29 cellular contexts compared by ENCODE assay signal in genomic region chr11:116750070-116750718, GRCh38. TPM values are rescaled to one million over a fixed set of nuclear protein-coding genes. Genes with fewer than 3 reads are reported as not detected.
"Had no signal": no experiment of that assay in that cellular context is flagged by ENCODE, and none has a peak within 500 bp of the region (broad histone marks: within the 10 kb centered on the region; RNA-seq: fewer than 3 reads in every experiment).

No MANE protein-coding gene starts in this region.

- H3K27ac Mint-ChIP-seq: activated CD8-positive, alpha-beta T cell treated with anti-CD3 and anti-CD28 coated beads, Interleukin-2, amount 10 ng/mL, durations not matched to agents 7 days and 5 days; activated naive CD4-positive, alpha-beta T cell treated with anti-CD3 and anti-CD28 coated beads, Interleukin-2, amount 50 U/mL, for 72 hours; activated naive CD8-positive, alpha-beta T cell treated with anti-CD3 and anti-CD28 coated beads, Interleukin-2, amount 50 U/mL, for 24 hours; brain; T-helper 17 cell; WTC11 had no signal

- ATAC-seq: activated CD8-positive, alpha-beta T cell treated with anti-CD3 and anti-CD28 coated beads, Interleukin-2, amount 10 ng/mL, durations not matched to agents 7 days and 5 days; activated naive CD4-positive, alpha-beta T cell treated with anti-CD3 and anti-CD28 coated beads, Interleukin-2, amount 50 U/mL, for 72 hours; activated naive CD8-positive, alpha-beta T cell treated with anti-CD3 and anti-CD28 coated beads, Interleukin-2, amount 50 U/mL, for 24 hours; PC-3; SK-N-SH treated with all-trans-retinoic acid at 6 μM for 48 hours; T-helper 17 cell; WTC11 had no signal

- H3K9me3 Mint-ChIP-seq: activated naive CD4-positive, alpha-beta T cell treated with anti-CD3 and anti-CD28 coated beads, Interleukin-2, amount 50 U/mL, for 72 hours; activated naive CD8-positive, alpha-beta T cell treated with anti-CD3 and anti-CD28 coated beads, Interleukin-2, amount 50 U/mL, for 24 hours; brain; WTC11 had no signal

- H3K27me3 Mint-ChIP-seq: activated naive CD8-positive, alpha-beta T cell treated with anti-CD3 and anti-CD28 coated beads, Interleukin-2, amount 50 U/mL, for 24 hours; T-helper 17 cell had no signal

- FAIRE-seq: astrocyte, RCC 7860 had no signal

- H3K9me3 ChIP-seq: SJSA1 had no signal

- H3K4me3 Mint-ChIP-seq: activated CD8-positive, alpha-beta T cell treated with anti-CD3 and anti-CD28 coated beads, Interleukin-2, amount 10 ng/mL, durations not matched to agents 7 days and 5 days; activated naive CD8-positive, alpha-beta T cell treated with anti-CD3 and anti-CD28 coated beads, Interleukin-2, amount 50 U/mL, for 24 hours; brain; T-helper 17 cell; WTC11 had no signal

- H3K4me3 ChIP-seq: SJSA1 had no signal

- DNase-seq: activated CD4-positive, alpha-beta T cell treated with anti-CD3 and anti-CD28 coated beads for 48 hours; activated CD4-positive, alpha-beta T cell treated with anti-CD3 and anti-CD28 coated beads, Interleukin-2, amount 50 U/mL, for 4 hours; activated CD4-positive, CD25-positive, alpha-beta regulatory T cell treated with anti-CD3 and anti-CD28 coated beads, Interleukin-2, amount 50 U/mL, for 72 hours; activated CD8-positive, alpha-beta memory T cell treated with anti-CD3 and anti-CD28 coated beads, Interleukin-2, amount 50 U/mL, for 48 hours; activated CD8-positive, alpha-beta T cell treated with anti-CD3 and anti-CD28 coated beads, Interleukin-2, amount 10 ng/mL, durations not matched to agents 7 days and 5 days; activated effector memory CD4-positive, alpha-beta T cell treated with anti-CD3 and anti-CD28 coated beads, Interleukin-2, amount 50 U/mL, for 16 hours; activated naive CD4-positive, alpha-beta T cell treated with Interleukin-2 at 50 U/mL for 16 hours; activated naive CD8-positive, alpha-beta T cell treated with anti-CD3 and anti-CD28 coated beads, Interleukin-2, amount 50 U/mL, for 24 hours; activated T-cell treated with anti-CD3 and anti-CD28 coated beads, Interleukin-2, amount 50 U/mL, for 1 hour; amygdala; MM.1S; NCI-H1105; NCI-H1436; NCI-H187; NCI-H2081; NCI-H510A treated with DMSO at 0.1 percent for 48 hours; NCI-H69; NK-92 treated with Interleukin-12 subunit alpha and Interleukin-12 subunit beta, amount 100 ng/mL, for 24 hours; PC-3; SHP77; T-helper 17 cell; T-helper 9 cell had no signal

- H3K4me1 Mint-ChIP-seq: activated naive CD8-positive, alpha-beta T cell treated with anti-CD3 and anti-CD28 coated beads, Interleukin-2, amount 50 U/mL, for 24 hours; brain; WTC11 had no signal

- H3K27me3 ChIP-seq: SJSA1 had no signal

- H3K4me1 ChIP-seq: SJSA1 had no signal

- H3K27ac ChIP-seq: SJSA1 had no signal

RNA-seq across cellular contexts. Expression of gene APOA5, which starts 41.5 kb away (rescaled TPM):
- total RNA-seq: activated CD8-positive, alpha-beta T cell treated with anti-CD3 and anti-CD28 coated beads, Interleukin-2, amount 10 ng/mL, durations not matched to agents 7 days and 5 days; activated naive CD4-positive, alpha-beta T cell treated with anti-CD3 and anti-CD28 coated beads, Interleukin-2, amount 50 U/mL, for 72 hours; astrocyte; PC-3; SJSA1; T-helper 17 cell had no signal
